ENCODE assay signal across 9 cellular contexts in the genomic region with DNA sequence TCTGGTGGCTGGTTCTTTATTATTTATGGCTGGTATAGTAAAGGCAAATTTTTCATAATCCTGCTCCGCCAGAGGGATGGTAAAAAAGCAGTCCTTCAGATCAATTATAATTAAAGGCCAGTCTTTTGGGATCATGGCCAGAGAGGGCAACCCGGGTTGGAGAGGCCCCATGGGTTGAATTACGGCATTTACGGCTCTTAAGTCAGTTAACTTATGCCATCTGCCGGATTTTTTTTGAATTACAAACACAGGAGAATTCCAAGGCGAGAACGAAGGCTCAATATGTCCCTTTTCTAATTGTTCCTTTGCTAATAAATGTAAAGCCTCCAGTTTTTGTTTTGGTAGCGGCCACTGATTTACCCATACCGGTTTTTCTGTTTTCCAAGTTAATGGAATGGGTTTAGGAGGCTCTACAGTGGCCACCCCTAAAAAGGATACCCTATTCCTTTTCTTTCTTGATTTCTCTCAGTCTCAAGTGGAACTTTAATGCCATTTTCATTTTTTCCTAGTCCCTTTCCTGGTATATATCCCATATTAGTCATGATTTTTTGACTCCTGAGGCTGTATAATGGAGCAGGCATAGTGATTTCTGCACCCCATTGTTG. TPM values are rescaled to one million over a fixed set of nuclear protein-coding genes. Genes with fewer than 3 reads are reported as not detected.
DNase-seq lines count a peak whose midpoint lies in the region; ATAC-seq and TF ChIP-seq lines count a peak whose summit lies in the region.
"Not testable (repeated sequence)": the region's sequence is repeated elsewhere in the genome, so short reads cannot be mapped to it uniquely, and the experiment has no call there.
"Had no signal": no experiment of that assay in that cellular context is flagged by ENCODE, and none has a peak within 500 bp of the region (broad histone marks: within the 10 kb centered on the region; RNA-seq: fewer than 3 reads in every experiment).

No MANE protein-coding gene starts in this region.

- H3K4me3 Mint-ChIP-seq in naive B cell = not testable (repeated sequence)

- not testable (repeated sequence) for H3K9ac ChIP-seq in KMS-11, SK-N-SH

- intact Hi-C loops in transverse colon (cut with DNase I; ENCODE audit: low total_unique reads) = not testable (repeated sequence)

- H3F3A ChIP-seq in SK-N-SH (replicated peaks; ENCODE audit: insufficient read depth) = not testable (repeated sequence)

- CTCF ChIA-PET in SK-N-SH (lab: Yijun Ruan, JAX) = interaction anchor here (0.6 to 3.1 kb wide), 8 partner anchors 13 to 480 kb away, joined by 3 to 34 read pairs (median 4); a partner anchor contains a TSS

- not testable (repeated sequence) for H3K79me2 ChIP-seq in KMS-11 (ENCODE audit: insufficient read depth, low read depth); SK-N-SH (ENCODE audit: insufficient read depth)

- in situ Hi-C loops in brain microvascular endothelial cell (cut with HindIII; ENCODE audit: low pct_ligation_motif_present, low sequenced_read_pairs) (loop anchor here (25.0 kb wide), 1 partner anchor 184 kb away; a partner anchor contains a TSS), transverse colon (cut with MboI; ENCODE audit: low pct_ligation_motif_present in 1 of 4, low pct_unique_long_range_greater_than_20kb in 1 of 4, low sequenced_read_pairs in 3 of 4) (loop anchor here (25.0 kb wide), 3 partner anchors 309 to 509 kb away; a partner anchor contains a TSS)

- not testable (repeated sequence) for TF ChIP-seq POLR2A in transverse colon (IDR thresholded peaks at IDR 0.05)

- H3K4me1 Mint-ChIP-seq in naive B cell = not testable (repeated sequence)

- not testable (repeated sequence) for H3K27ac Mint-ChIP-seq in naive B cell

- TF ChIP-seq RAD21 in SK-N-SH (IDR thresholded peaks at IDR 0.05; ENCODE audit: low read length) = peak; percentile 61

- H3K9me3 Mint-ChIP-seq in naive B cell = not testable (repeated sequence)

- not testable (repeated sequence) for H3K36me3 ChIP-seq in KMS-11 (ENCODE audit: insufficient read depth); SK-N-SH (replicated peaks in 1 of 2; ENCODE audit: control insufficient read depth in 1 of 2, insufficient read depth in 2 of 2, low read length in 1 of 2); brain microvascular endothelial cell (replicated peaks); transverse colon

- not testable (repeated sequence) for H3K9me2 ChIP-seq in SK-N-SH

- not testable (repeated sequence) for H4K20me1 ChIP-seq in KMS-11 (ENCODE audit: insufficient read depth); SK-N-SH (ENCODE audit: insufficient read depth)

- POLR2A ChIA-PET in SK-N-SH (lab: Yijun Ruan, JAX) = not testable (repeated sequence)

- H3K4me1 ChIP-seq in KMS-11 (ENCODE audit: low read depth, poor library complexity, severe bottlenecking) = peaks cover 10% of the 10 kb centered on the region
- peaks cover 0 to 11% of the 10 kb centered on the region in 2 experiments; a peak in 2 of 4 replicates for H3K4me1 ChIP-seq in SK-N-SH (ENCODE audit: control insufficient read depth in 1 of 2, insufficient read depth in 2 of 2, low read depth in 1 of 2, low read length in 1 of 2)
- peaks cover 0 to 16% (median 5%) of the 10 kb centered on the region in 4 donors for H3K4me1 ChIP-seq in transverse colon

- under 1% methylated on average over 9 of the region's 9 CpGs for WGBS in SK-N-SH (ENCODE audit: low lambda C conversion rate)
- WGBS in transverse colon (ENCODE audit: low coverage in 1 of 2), 2 donors = 2 to 5% methylated on average over 4 to 9 of the region's 9 CpGs

- DNase-seq in DMS153 (lab: John Stamatoyannopoulos, UW) (peak; percentile 27), NCI-H226 (peak; percentile 29), brain microvascular endothelial cell (peak; percentile 38), foreskin melanocyte (peak; percentile 42), naive B cell (peak; percentile 29)
- not testable (repeated sequence) for DNase-seq in SK-N-SH, transverse colon

- H3K27ac ChIP-seq in KMS-11; SK-N-SH (ENCODE audit: low read depth in 2 of 2, low read length in 1 of 2); brain microvascular endothelial cell; transverse colon: not testable (repeated sequence)

- H3K36me3 Mint-ChIP-seq in naive B cell = not testable (repeated sequence)

- H3K4me3 ChIP-seq in KMS-11 (IDR thresholded peaks at IDR 0.05; ENCODE audit: insufficient read depth, low read depth, low read length); SK-N-SH (ENCODE audit: low read depth in 2 of 2, low read length in 1 of 2); brain microvascular endothelial cell (ENCODE audit: low read depth, low read length); transverse colon: not testable (repeated sequence)

- not testable (repeated sequence) for H3K27me3 Mint-ChIP-seq in naive B cell

- not testable (repeated sequence) for TF ChIP-seq EP300 in SK-N-SH (IDR thresholded peaks at IDR 0.05; ENCODE audit: borderline replicate concordance in 1 of 2, low read depth in 1 of 2, low read length in 1 of 2); transverse colon (IDR thresholded peaks at IDR 0.05; ENCODE audit: low read depth)

- H3K4me2 ChIP-seq in KMS-11, SK-N-SH: not testable (repeated sequence)

- H3K9me3 ChIP-seq in SK-N-SH, transverse colon: not testable (repeated sequence)

- not testable (repeated sequence) for ATAC-seq in naive B cell (ENCODE audit: low read depth in 2 of 2)

- H3K27me3 ChIP-seq in KMS-11 (ENCODE audit: insufficient read depth, low read depth); SK-N-SH (ENCODE audit: insufficient read depth); brain microvascular endothelial cell (replicated peaks); transverse colon: not testable (repeated sequence)

- H2AFZ ChIP-seq in KMS-11 (ENCODE audit: low read depth); SK-N-SH (ENCODE audit: low read depth): not testable (repeated sequence)

- TF ChIP-seq CTCF in KMS-11 (conservative IDR thresholded peaks at IDR 0.05; ENCODE audit: low read depth, low read length) (peak; percentile 53), SK-N-SH (IDR thresholded peaks at IDR 0.05) (peak; percentile 48), brain microvascular endothelial cell (IDR thresholded peaks at IDR 0.05; ENCODE audit: low read depth, low read length, missing control alignments) (peak; percentile 32), transverse colon (IDR thresholded peaks at IDR 0.05) (peak; percentile 39 to 62 (median 52))

TF ChIP-seq in SK-N-SH, 30 proteins besides CTCF, POLR2A, EP300 and RAD21:
- peak; percentile 31; the same call in 1 of the 2 replicates for TF ChIP-seq SMC3 (IDR thresholded peaks at IDR 0.05; ENCODE audit: low read depth, low read length)

RNA-seq across cellular contexts. Expression of a gene that starts 40.3 kb away (rescaled TPM):
- not detected in 2 replicates for polyA plus RNA-seq in SK-N-SH (2012; rRNA removed)
- not detected in 2 replicates for polyA plus RNA-seq in SK-N-SH (2012; cell fraction: cytosol; rRNA removed)
- not detected in 2 replicates for polyA plus RNA-seq in SK-N-SH (2012; cell fraction: nucleus; rRNA removed)
- polyA plus RNA-seq in naive B cell (ENCODE audit: low read depth in 6 of 6) = not detected
- total RNA-seq in transverse colon = not detected
- total RNA-seq: activated naive CD8-positive, alpha-beta T cell treated with anti-CD3 and anti-CD28 coated beads, Interleukin-2, amount 10 ng/mL, durations not matched to agents 7 days and 5 days had no signal

RNA-seq across cellular contexts. Expression of a gene that starts 41.3 kb away (rescaled TPM):
- polyA plus RNA-seq in SK-N-SH (2012; rRNA removed) (2.6 and 4.3 TPM in 2 replicates), naive B cell (ENCODE audit: low read depth in 6 of 6) (1 to 10 TPM in 4 of 6 donors, under 1 TPM in 1, not detected in 1; 0.57 to 3.1 (median 1.2) TPM)
- polyA plus RNA-seq in SK-N-SH (2012; cell fraction: cytosol; rRNA removed) = 3.4 and 4.3 TPM in 2 replicates
- 5.4 and 7.5 TPM in 2 replicates for polyA plus RNA-seq in SK-N-SH (2012; cell fraction: nucleus; rRNA removed)
- 10 to 100 TPM; 14.9 to 44.5 (median 35.6) TPM for total RNA-seq in transverse colon
